In genomic region chr17:2571523-2572303, GRCh38 we compare ENCODE assay signal across 10 cellular contexts. TPM values are rescaled to one million over a fixed set of nuclear protein-coding genes. Genes with fewer than 3 reads are reported as not detected.
DNase-seq lines count a peak whose midpoint lies in the region; ATAC-seq and TF ChIP-seq lines count a peak whose summit lies in the region.
"Had no signal": no experiment of that assay in that cellular context is flagged by ENCODE, and none has a peak within 500 bp of the region (broad histone marks: within the 10 kb centered on the region; RNA-seq: fewer than 3 reads in every experiment).

No MANE protein-coding gene starts in this region.

- TF ChIP-seq CTCF in MM.1S (IDR thresholded peaks at IDR 0.05; ENCODE audit: low read length), result no peak; the same call in 1 of the 2 replicates

- H3K27me3 ChIP-seq in ACC112 (ENCODE audit: insufficient read depth, low read length) (no peaks in the 10 kb centered on the region), MM.1S (replicated peaks; ENCODE audit: insufficient read depth, low read length) (no peaks in the 10 kb centered on the region)

- H3K79me2 ChIP-seq in ACC112 (ENCODE audit: control insufficient read depth, insufficient read depth, low read length, unreplicated experiment), result no peaks in the 10 kb centered on the region
- H3K79me2 ChIP-seq in MM.1S (ENCODE audit: low read length), result no peaks in the 10 kb centered on the region

- no peaks in the 10 kb centered on the region for H3K9me3 ChIP-seq in MM.1S (replicated peaks; ENCODE audit: insufficient read depth, low read length)

- H3K9ac ChIP-seq in MM.1S (ENCODE audit: low read length), result no peak overlapping the region

- no peaks in the 10 kb centered on the region for H4K20me1 ChIP-seq in MM.1S (ENCODE audit: insufficient read depth, low read length)

- no peaks in the 10 kb centered on the region for H3K4me1 ChIP-seq in ACC112 (ENCODE audit: control insufficient read depth, insufficient read depth, low read length, unreplicated experiment)
- peaks cover 5% of the 10 kb centered on the region; the same call in 1 of the 2 replicates for H3K4me1 ChIP-seq in MM.1S (ENCODE audit: low read length)

- 0 out of 2 replicates have a peak, but pooled peaks cover 5% of the 10 kb centered on the region for H3F3A ChIP-seq in MM.1S (ENCODE audit: insufficient read depth, low read length)

- H2AFZ ChIP-seq in ACC112 (ENCODE audit: low read length, unreplicated experiment) (peak overlapping the region; percentile 50), MM.1S (ENCODE audit: low read length) (peak overlapping the region; percentile 20)

- H3K27ac ChIP-seq in ACC112 (ENCODE audit: low read depth, low read length), result no peak overlapping the region
- H3K27ac ChIP-seq in MM.1S (ENCODE audit: low read length), result peak overlapping the region; percentile 20; the same call in 1 of the 2 replicates
- H3K27ac ChIP-seq: WERI-Rb-1 had no signal

- ATAC-seq in GM18867 (IDR thresholded peaks at IDR 0.05; ENCODE audit: unreplicated experiment) (peak; percentile 88), HG02678 (IDR thresholded peaks at IDR 0.05; ENCODE audit: unreplicated experiment) (peak; percentile 89), HG03520 (IDR thresholded peaks at IDR 0.05; ENCODE audit: unreplicated experiment) (no peak)

- H3K4me3 ChIP-seq in ACC112 (ENCODE audit: low read depth, low read length), result no peak overlapping the region
- 0 out of 2 replicates have a peak overlapping the region, but pooled peaks have one; percentile 3 for H3K4me3 ChIP-seq in MM.1S (ENCODE audit: low read length)

- H3K36me3 ChIP-seq in ACC112 (ENCODE audit: insufficient read depth, low read length) (no peaks in the 10 kb centered on the region), MM.1S (replicated peaks; ENCODE audit: insufficient read depth, low read length) (no peaks in the 10 kb centered on the region)
- H3K36me3 ChIP-seq: WERI-Rb-1 had no signal

- H3K4me2 ChIP-seq in MM.1S (ENCODE audit: low read depth, low read length), result peak overlapping the region; percentile 29

- DNase-seq in MM.1S (peak; percentile 38), kidney tubule cell (ENCODE audit: low spot score) (no peak), dermis blood vessel endothelial cell (no peak)
- DNase-seq in activated T-cell treated with anti-CD3 and anti-CD28 coated beads, Interleukin-2, amount 50 U/mL, for 1 hour, result no peak
- DNase-seq: AML-193, WERI-Rb-1 had no signal

- no peaks in the 10 kb centered on the region for H3K9me2 ChIP-seq in MM.1S (replicated peaks; ENCODE audit: insufficient read depth, low read length)

RNA-seq across cellular contexts. Expression of gene PAFAH1B1, which starts 21.7 kb away (rescaled TPM):
- total RNA-seq in dermis blood vessel endothelial cell, result 88.3 and 129 TPM in 2 replicates
